Comparison of ENCODE assay signal across 34 cellular contexts in the genomic region with DNA sequence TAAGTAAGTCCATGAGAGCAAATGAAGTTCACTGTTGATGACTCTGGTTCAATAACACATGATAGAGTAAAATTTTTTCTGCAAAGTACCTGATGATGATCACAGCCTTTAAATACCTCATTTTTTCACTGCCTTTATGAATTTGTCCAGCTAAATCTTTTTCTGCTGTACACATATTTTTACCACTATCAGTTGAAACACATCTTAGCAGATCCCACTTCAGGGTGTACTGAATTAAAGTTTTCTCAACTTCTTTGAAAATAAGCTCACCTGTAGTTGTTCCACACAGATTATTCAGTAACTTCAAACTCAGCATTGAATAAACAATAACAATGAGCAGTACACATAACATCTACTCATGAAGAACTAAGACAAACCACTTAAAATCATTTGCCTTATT.
"Had no signal": no experiment of that assay in that cellular context is flagged by ENCODE, and none has a peak within 500 bp of the region (broad histone marks: within the 10 kb centered on the region; RNA-seq: fewer than 3 reads in every experiment).

No MANE protein-coding gene starts in this region.

- DNase-seq: Karpas-422, Kasumi-1, MG63, MM.1S, MV-4-11, NCI-H1048, NCI-H1092, NCI-H1092 treated with DMSO at 0.1 percent for 48 hours, NCI-H1105, NCI-H1105 treated with DMSO at 0.1 percent for 48 hours, NCI-H1417, NCI-H1417 treated with DMSO at 0.1 percent for 48 hours, NCI-H1436, NCI-H1436 treated with DMSO at 0.1 percent for 48 hours, NCI-H146, NCI-H1694, NCI-H1694 treated with DMSO at 0.1 percent for 48 hours, NCI-H187, NCI-H187 treated with DMSO at 0.1 percent for 48 hours, NCI-H1930, NCI-H2029, NCI-H2029 treated with DMSO at 0.1 percent for 48 hours, NCI-H2081, NCI-H2081 treated with DMSO at 0.1 percent for 48 hours, NCI-H2107, NCI-H2171, NCI-H2171 treated with DMSO at 0.1 percent for 48 hours, NCI-H2227 treated with DMSO at 0.1 percent for 48 hours, NCI-H226, NCI-H345, NCI-H446, NCI-H446 treated with DMSO at 0.1 percent for 48 hours, NCI-H510A had no signal

- H3K36me3 ChIP-seq: MG63 had no signal

- H3K9me3 ChIP-seq: MG63 had no signal

- H3K27ac ChIP-seq: KMS-11 had no signal

- H3K27me3 ChIP-seq: MG63 had no signal

- H3K4me2 ChIP-seq: KMS-11 had no signal

- H3K4me3 ChIP-seq: MG63 had no signal

- H3K9ac ChIP-seq: KMS-11 had no signal
